1 cellular context compared by ENCODE assay signal in the genomic region with DNA sequence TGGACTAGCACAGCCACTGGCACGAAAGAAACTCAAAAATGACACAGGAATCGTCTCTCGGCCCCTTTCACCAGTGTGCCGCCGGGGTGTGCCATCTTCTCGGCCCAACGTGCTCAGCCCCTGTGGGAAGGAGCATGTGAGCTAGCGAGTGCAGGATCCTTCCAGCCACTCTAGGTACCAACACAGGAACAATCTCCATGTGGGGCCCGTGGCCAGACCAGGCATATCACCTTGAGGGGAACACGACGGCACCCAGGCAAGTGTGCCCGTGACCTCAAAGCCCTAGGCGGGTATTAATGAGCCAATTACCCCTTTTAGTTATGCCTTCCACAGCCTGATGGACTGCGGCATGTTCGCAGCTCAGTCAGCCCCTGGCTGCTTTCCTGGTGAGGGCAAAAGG.
TF ChIP-seq lines count a peak whose summit lies in the region.

No MANE protein-coding gene starts in this region.

TF ChIP-seq in WTC11, 78 proteins besides CTCF, POLR2A, EP300 and RAD21:
- TF ChIP-seq, protein P1, sequence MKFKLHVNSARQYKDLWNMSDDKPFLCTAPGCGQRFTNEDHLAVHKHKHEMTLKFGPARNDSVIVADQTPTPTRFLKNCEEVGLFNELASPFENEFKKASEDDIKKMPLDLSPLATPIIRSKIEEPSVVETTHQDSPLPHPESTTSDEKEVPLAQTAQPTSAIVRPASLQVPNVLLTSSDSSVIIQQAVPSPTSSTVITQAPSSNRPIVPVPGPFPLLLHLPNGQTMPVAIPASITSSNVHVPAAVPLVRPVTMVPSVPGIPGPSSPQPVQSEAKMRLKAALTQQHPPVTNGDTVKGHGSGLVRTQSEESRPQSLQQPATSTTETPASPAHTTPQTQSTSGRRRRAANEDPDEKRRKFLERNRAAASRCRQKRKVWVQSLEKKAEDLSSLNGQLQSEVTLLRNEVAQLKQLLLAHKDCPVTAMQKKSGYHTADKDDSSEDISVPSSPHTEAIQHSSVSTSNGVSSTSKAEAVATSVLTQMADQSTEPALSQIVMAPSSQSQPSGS (CRISPR knock-in tag; IDR thresholded peaks at IDR 0.05; ENCODE audit: borderline replicate concordance, low read depth): no peak
- no peak for TF ChIP-seq ATF1 (CRISPR knock-in tag; IDR thresholded peaks at IDR 0.05)
- no peak for TF ChIP-seq PREB (CRISPR knock-in tag; IDR thresholded peaks at IDR 0.05; ENCODE audit: borderline replicate concordance)
- TF ChIP-seq RELA (CRISPR knock-in tag; IDR thresholded peaks at IDR 0.05; ENCODE audit: borderline replicate concordance): no peak
- TF ChIP-seq, protein P2, sequence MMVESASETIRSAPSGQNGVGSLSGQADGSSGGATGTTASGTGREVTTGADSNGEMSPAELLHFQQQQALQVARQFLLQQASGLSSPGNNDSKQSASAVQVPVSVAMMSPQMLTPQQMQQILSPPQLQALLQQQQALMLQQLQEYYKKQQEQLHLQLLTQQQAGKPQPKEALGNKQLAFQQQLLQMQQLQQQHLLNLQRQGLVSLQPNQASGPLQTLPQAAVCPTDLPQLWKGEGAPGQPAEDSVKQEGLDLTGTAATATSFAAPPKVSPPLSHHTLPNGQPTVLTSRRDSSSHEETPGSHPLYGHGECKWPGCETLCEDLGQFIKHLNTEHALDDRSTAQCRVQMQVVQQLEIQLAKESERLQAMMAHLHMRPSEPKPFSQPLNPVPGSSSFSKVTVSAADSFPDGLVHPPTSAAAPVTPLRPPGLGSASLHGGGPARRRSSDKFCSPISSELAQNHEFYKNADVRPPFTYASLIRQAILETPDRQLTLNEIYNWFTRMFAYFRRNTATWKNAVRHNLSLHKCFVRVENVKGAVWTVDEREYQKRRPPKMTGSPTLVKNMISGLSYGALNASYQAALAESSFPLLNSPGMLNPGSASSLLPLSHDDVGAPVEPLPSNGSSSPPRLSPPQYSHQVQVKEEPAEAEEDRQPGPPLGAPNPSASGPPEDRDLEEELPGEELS (CRISPR knock-in tag; IDR thresholded peaks at IDR 0.05): no peak
- TF ChIP-seq ARID4B (CRISPR knock-in tag; IDR thresholded peaks at IDR 0.05; ENCODE audit: borderline replicate concordance): no peak
- TF ChIP-seq, protein P3, sequence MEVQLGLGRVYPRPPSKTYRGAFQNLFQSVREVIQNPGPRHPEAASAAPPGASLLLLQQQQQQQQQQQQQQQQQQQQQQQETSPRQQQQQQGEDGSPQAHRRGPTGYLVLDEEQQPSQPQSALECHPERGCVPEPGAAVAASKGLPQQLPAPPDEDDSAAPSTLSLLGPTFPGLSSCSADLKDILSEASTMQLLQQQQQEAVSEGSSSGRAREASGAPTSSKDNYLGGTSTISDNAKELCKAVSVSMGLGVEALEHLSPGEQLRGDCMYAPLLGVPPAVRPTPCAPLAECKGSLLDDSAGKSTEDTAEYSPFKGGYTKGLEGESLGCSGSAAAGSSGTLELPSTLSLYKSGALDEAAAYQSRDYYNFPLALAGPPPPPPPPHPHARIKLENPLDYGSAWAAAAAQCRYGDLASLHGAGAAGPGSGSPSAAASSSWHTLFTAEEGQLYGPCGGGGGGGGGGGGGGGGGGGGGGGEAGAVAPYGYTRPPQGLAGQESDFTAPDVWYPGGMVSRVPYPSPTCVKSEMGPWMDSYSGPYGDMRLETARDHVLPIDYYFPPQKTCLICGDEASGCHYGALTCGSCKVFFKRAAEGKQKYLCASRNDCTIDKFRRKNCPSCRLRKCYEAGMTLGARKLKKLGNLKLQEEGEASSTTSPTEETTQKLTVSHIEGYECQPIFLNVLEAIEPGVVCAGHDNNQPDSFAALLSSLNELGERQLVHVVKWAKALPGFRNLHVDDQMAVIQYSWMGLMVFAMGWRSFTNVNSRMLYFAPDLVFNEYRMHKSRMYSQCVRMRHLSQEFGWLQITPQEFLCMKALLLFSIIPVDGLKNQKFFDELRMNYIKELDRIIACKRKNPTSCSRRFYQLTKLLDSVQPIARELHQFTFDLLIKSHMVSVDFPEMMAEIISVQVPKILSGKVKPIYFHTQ (CRISPR knock-in tag; IDR thresholded peaks at IDR 0.05): 0 out of 2 replicates have a peak, but pooled peaks have one; percentile 46
- no peak for TF ChIP-seq ZMAT4 (CRISPR knock-in tag; IDR thresholded peaks at IDR 0.05)
